In the genomic region with DNA sequence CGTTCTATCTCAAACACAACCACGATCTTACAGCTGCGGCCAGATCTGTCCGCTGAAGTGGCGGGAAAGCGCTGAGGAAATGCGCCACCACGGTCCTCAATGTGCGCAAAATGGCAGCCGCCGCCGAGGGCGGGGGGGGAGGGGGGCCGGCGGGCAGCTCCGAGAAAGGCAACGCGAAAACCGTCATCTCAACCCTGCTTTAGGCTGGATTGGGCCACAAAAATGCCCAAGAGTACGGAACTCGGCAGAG, we compare ENCODE assay signal across 8 cellular contexts. TPM values are rescaled to one million over a fixed set of nuclear protein-coding genes. Genes with fewer than 3 reads are reported as not detected.
A peak's percentile ranks its signal among the peaks of the same experiment; 100 is the strongest.
DNase-seq lines count a peak whose midpoint lies in the region; ATAC-seq and TF ChIP-seq lines count a peak whose summit lies in the region.

No MANE protein-coding gene starts in this region.

- H3K36me3 Mint-ChIP-seq in activated naive CD8-positive, alpha-beta T cell, result peaks cover 32% of the 10 kb centered on the region
- H3K36me3 Mint-ChIP-seq in progenitor cell of endocrine pancreas (ENCODE audit: insufficient read depth), result peaks cover 37% of the 10 kb centered on the region

- TF ChIP-seq CTCF in BE2C (IDR thresholded peaks at IDR 0.05; ENCODE audit: low read depth, low read length) (no peak), RWPE1 (conservative IDR thresholded peaks at IDR 0.05; ENCODE audit: low read depth) (no peak), left ventricle myocardium inferior (IDR thresholded peaks at IDR 0.05; ENCODE audit: borderline replicate concordance) (no peak), progenitor cell of endocrine pancreas (IDR thresholded peaks at IDR 0.05; ENCODE audit: unreplicated experiment) (no peak), uterus (IDR thresholded peaks at IDR 0.05) (no peak)

- no peaks in the 10 kb centered on the region for H3K9me3 Mint-ChIP-seq in activated naive CD8-positive, alpha-beta T cell (ENCODE audit: low read depth)
- no peaks in the 10 kb centered on the region for H3K9me3 Mint-ChIP-seq in progenitor cell of endocrine pancreas (ENCODE audit: low read depth)

- H3K36me3 ChIP-seq in BE2C (peaks cover 49% of the 10 kb centered on the region), left ventricle myocardium inferior (peaks cover 41% of the 10 kb centered on the region), uterus (no peaks in the 10 kb centered on the region)

- peaks cover 12% of the 10 kb centered on the region for H3K4me1 ChIP-seq in BE2C
- H3K4me1 ChIP-seq in left ventricle myocardium inferior, result peaks cover 60% of the 10 kb centered on the region
- H3K4me1 ChIP-seq in uterus, result peaks cover 20% of the 10 kb centered on the region in 2 donors

- intact Hi-C loops in left ventricle myocardium inferior (cut with micrococcal nuclease) (no loop called here), uterus (cut with DNase I; ENCODE audit: low total_unique reads) (no loop called here)

- peak overlapping the region; percentile 100 for H3K27ac Mint-ChIP-seq in activated naive CD8-positive, alpha-beta T cell
- peak overlapping the region; percentile 99 for H3K27ac Mint-ChIP-seq in progenitor cell of endocrine pancreas

- H3K4me3 ChIP-seq in BE2C (ENCODE audit: low read depth, low read length) (peak overlapping the region; percentile 79), left ventricle myocardium inferior (peak overlapping the region; percentile 97), uterus (peak overlapping the region; percentile 77 to 83)

- H3K27ac ChIP-seq in RWPE1 (peak overlapping the region; percentile 95), left ventricle myocardium inferior (replicated peaks) (peak overlapping the region; percentile 99), uterus (peak overlapping the region; percentile 98)

- H3K27me3 ChIP-seq in BE2C (no peaks in the 10 kb centered on the region), left ventricle myocardium inferior (ENCODE audit: low read depth) (no peaks in the 10 kb centered on the region), uterus (no peaks in the 10 kb centered on the region)

- H3K9me3 ChIP-seq in BE2C (no peaks in the 10 kb centered on the region), left ventricle myocardium inferior (replicated peaks) (no peaks in the 10 kb centered on the region), uterus (no peaks in the 10 kb centered on the region)

- no peaks in the 10 kb centered on the region for H3K27me3 Mint-ChIP-seq in activated naive CD8-positive, alpha-beta T cell
- H3K27me3 Mint-ChIP-seq in progenitor cell of endocrine pancreas, result no peaks in the 10 kb centered on the region

- H3K4me1 Mint-ChIP-seq in activated naive CD8-positive, alpha-beta T cell (ENCODE audit: low read depth), result peaks cover 49% of the 10 kb centered on the region
- peaks cover 42% of the 10 kb centered on the region for H3K4me1 Mint-ChIP-seq in progenitor cell of endocrine pancreas (ENCODE audit: low read depth)

- CTCF ChIA-PET in RWPE1 (lab: Yijun Ruan, JAX), result interaction anchor here (0.6 to 0.7 kb wide), 2 partner anchors 47 to 242 kb away, joined by 3 to 8 read pairs; no protein-coding TSS in a partner anchor

- POLR2A ChIA-PET in RWPE1 (lab: Yijun Ruan, JAX; ENCODE audit: low non-redundant PET), result interaction anchor here (0.8 to 1.1 kb wide), 5 partner anchors 8 to 148 kb away, joined by 3 to 5 read pairs (median 3); a partner anchor contains a TSS

- peak; percentile 80 for DNase-seq in BE2C
- DNase-seq in RWPE1 (ENCODE audit: low spot score), result peak; percentile 59
- DNase-seq in left ventricle myocardium inferior, result peak; percentile 66
- DNase-seq in progenitor cell of endocrine pancreas (ENCODE audit: low spot score, unreplicated experiment), result peak; percentile 39
- peak; percentile 67 to 70 for DNase-seq in uterus

- TF ChIP-seq POLR2A in uterus (IDR thresholded peaks at IDR 0.05), result no peak

- H3K4me3 Mint-ChIP-seq in activated naive CD8-positive, alpha-beta T cell, result peak overlapping the region; percentile 100
- peak overlapping the region; percentile 92 for H3K4me3 Mint-ChIP-seq in progenitor cell of endocrine pancreas (ENCODE audit: low read depth)

- ATAC-seq in GM19438 (IDR thresholded peaks at IDR 0.05; ENCODE audit: low read depth, unreplicated experiment) (peak; percentile 41), HG03521 (IDR thresholded peaks at IDR 0.05; ENCODE audit: unreplicated experiment) (peak; percentile 20)

RNA-seq across cellular contexts. Expression of a gene that starts 0.4 kb away (rescaled TPM):
- 228 TPM for polyA plus RNA-seq in BE2C (2012; ENCODE audit: insufficient read depth, insufficient read length, low read depth)
- total RNA-seq in left ventricle myocardium inferior (50.5 TPM), progenitor cell of endocrine pancreas (258 TPM in 2 replicates), uterus (100 to 1,000 TPM in 3 of 4 donors, 10 to 100 TPM in 1; 94.4 to 163 (median 128) TPM)

RNA-seq across cellular contexts. Expression of a gene that starts 27.3 kb away (rescaled TPM):
- polyA plus RNA-seq in BE2C (2012; ENCODE audit: insufficient read depth, insufficient read length, low read depth), result 23.5 TPM
- total RNA-seq in left ventricle myocardium inferior, result 7.3 TPM
- total RNA-seq in progenitor cell of endocrine pancreas, result 16.3 and 17.5 TPM in 2 replicates
- total RNA-seq in uterus, result 10 to 100 TPM in 1 of 4 donors, 1 to 10 TPM in 3; 1.8 to 11.9 (median 5.4) TPM

Comparison
In these comparisons a context has a peak if more than half of its experiments do, and no peak if none do; other contexts are left out.
1. Peak in every context shown above with its lines: DNase-seq, ATAC-seq, H3K4me3 ChIP-seq and H3K27ac ChIP-seq.